In genomic region chr7:112297681-112298080, GRCh38 we compare ENCODE assay signal across 29 cellular contexts.
"Had no signal": no experiment of that assay in that cellular context is flagged by ENCODE, and none has a peak within 500 bp of the region (broad histone marks: within the 10 kb centered on the region; RNA-seq: fewer than 3 reads in every experiment).

No MANE protein-coding gene starts in this region.

- H3K27me3 Mint-ChIP-seq: dendritic cell treated with granulocyte-macrophage colony-stimulating factor and Interleukin-4, amounts not matched to agents 40 ng/mL and 50 ng/mL, for 4 days; effector memory CD8-positive, alpha-beta T cell had no signal

- H3K36me3 ChIP-seq: colonic mucosa, gastrocnemius medialis had no signal

- ATAC-seq: effector memory CD8-positive, alpha-beta T cell; esophagus mucosa; foreskin keratinocyte; gastrocnemius medialis; gastroesophageal sphincter; heart left ventricle; heart right ventricle had no signal

- H3K9me3 Mint-ChIP-seq: dendritic cell treated with granulocyte-macrophage colony-stimulating factor and Interleukin-4, amounts not matched to agents 40 ng/mL and 50 ng/mL, for 4 days; effector memory CD8-positive, alpha-beta T cell; endodermal cell had no signal

- H3K4me3 Mint-ChIP-seq: dendritic cell treated with granulocyte-macrophage colony-stimulating factor and Interleukin-4, amounts not matched to agents 40 ng/mL and 50 ng/mL, for 4 days; effector memory CD8-positive, alpha-beta T cell; endodermal cell had no signal

- DNase-seq: colonic mucosa; cortex of kidney; dermis blood vessel endothelial cell; dorsolateral prefrontal cortex; effector CD4-positive, alpha-beta T cell; effector CD8-positive, alpha-beta T cell; effector memory CD4-positive, alpha-beta T cell; effector memory CD8-positive, alpha-beta T cell; endodermal cell; erythroblast; esophagus squamous epithelium; foreskin fibroblast; foreskin keratinocyte; foreskin melanocyte; gastrocnemius medialis; glutamatergic neuron; head of caudate nucleus; heart left ventricle; heart right ventricle had no signal

- H3K27ac Mint-ChIP-seq: dendritic cell treated with granulocyte-macrophage colony-stimulating factor and Interleukin-4, amounts not matched to agents 40 ng/mL and 50 ng/mL, for 4 days; effector memory CD8-positive, alpha-beta T cell; endodermal cell had no signal

- H3K27me3 ChIP-seq: colonic mucosa, dorsolateral prefrontal cortex, esophagus muscularis mucosa, esophagus squamous epithelium, foreskin keratinocyte, gastrocnemius medialis, gastroesophageal sphincter, heart left ventricle, heart right ventricle had no signal

- H3K4me3 ChIP-seq: colonic mucosa, coronary artery, dorsolateral prefrontal cortex, esophagus muscularis mucosa, esophagus squamous epithelium, gastrocnemius medialis, gastroesophageal sphincter, heart left ventricle, heart right ventricle had no signal

- H3K9me3 ChIP-seq: colonic mucosa, esophagus muscularis mucosa, esophagus squamous epithelium, gastrocnemius medialis, gastroesophageal sphincter, heart left ventricle, heart right ventricle had no signal

- H3K27ac ChIP-seq: colonic mucosa, coronary artery, dorsolateral prefrontal cortex, epithelial cell of prostate, esophagus muscularis mucosa, esophagus squamous epithelium, foreskin keratinocyte, gastrocnemius medialis, gastroesophageal sphincter, heart left ventricle, heart right ventricle had no signal

- FAIRE-seq: colon, endometrium, endothelial cell of umbilical vein, frontal cortex had no signal

- H3K4me1 ChIP-seq: colonic mucosa, esophagus muscularis mucosa, gastroesophageal sphincter had no signal
